1 cellular context compared by ENCODE assay signal in the genomic region with DNA sequence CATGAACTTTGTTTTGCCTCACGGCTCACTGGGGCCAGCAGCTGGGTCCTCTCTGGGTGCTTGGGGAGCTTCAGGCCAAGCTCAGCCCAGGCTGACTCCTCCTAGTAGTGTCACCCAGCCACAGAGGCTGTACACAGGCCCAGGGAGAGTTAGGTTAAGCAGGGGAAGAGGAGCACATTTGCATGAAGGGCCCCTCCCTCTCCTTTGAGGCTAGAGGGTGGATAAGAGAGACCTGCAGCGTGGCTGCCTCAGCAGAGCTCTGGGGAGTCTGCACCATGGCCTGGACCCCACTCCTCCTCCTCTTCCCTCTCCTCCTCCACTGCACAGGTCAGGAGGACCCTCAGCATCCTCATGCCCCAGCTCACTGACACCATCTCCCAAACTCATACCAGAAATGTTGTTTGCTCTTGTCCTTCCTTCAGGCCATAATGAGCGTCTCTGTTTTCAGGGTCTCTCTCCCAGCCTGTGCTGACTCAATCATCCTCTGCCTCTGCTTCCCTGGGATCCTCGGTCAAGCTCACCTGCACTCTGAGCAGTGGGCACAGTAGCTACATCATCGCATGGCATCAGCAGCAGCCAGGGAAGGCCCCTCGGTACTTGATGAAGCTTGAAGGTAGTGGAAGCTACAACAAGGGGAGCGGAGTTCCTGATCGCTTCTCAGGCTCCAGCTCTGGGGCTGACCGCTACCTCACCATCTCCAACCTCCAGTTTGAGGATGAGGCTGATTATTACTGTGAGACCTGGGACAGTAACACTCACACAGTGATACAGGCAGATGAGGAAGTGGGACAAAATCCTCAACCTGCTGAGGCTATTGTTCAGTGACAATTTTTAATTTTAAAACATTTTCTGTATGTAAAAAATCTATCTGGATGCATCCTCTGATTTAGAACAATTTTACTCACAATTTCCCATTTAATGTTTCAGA.
A peak's percentile ranks its signal among the peaks of the same experiment; 100 is the strongest.
TF ChIP-seq lines count a peak whose summit lies in the region.

No MANE protein-coding gene starts in this region.

TF ChIP-seq in GM12878, 131 proteins besides CTCF, POLR2A, EP300 and RAD21 (continued from another document):
- TF ChIP-seq TBL1XR1 (IDR thresholded peaks at IDR 0.05; ENCODE audit: low read depth, low read length) (no peak), MXI1 (IDR thresholded peaks at IDR 0.05; ENCODE audit: low read depth, low read length) (0 out of 2 replicates have a peak, but pooled peaks have one; percentile 7), SPI1 (IDR thresholded peaks at IDR 0.05; ENCODE audit: borderline replicate concordance, insufficient read depth, low read depth, low read length) (peak; percentile 77; the same call in 1 of the 2 replicates), LARP7 (IDR thresholded peaks at IDR 0.05) (no peak), TCF12 (IDR thresholded peaks at IDR 0.05; ENCODE audit: low read depth, low read length) (peak; percentile 8; the same call in 1 of the 2 replicates), POLR2AphosphoS5 (IDR thresholded peaks at IDR 0.05; ENCODE audit: low read length) (peak; percentile 81), BRCA1 (IDR thresholded peaks at IDR 0.05; ENCODE audit: low read depth, low read length) (no peak), DPF2 (IDR thresholded peaks at IDR 0.05) (0 out of 2 replicates have a peak, but pooled peaks have one; percentile 33), STAT1 (conservative IDR thresholded peaks at IDR 0.05) (no peak), ASH2L (IDR thresholded peaks at IDR 0.05; ENCODE audit: borderline replicate concordance, low read depth) (no peak), POU2F2 (IDR thresholded peaks at IDR 0.05; ENCODE audit: borderline replicate concordance, low read depth, low read length) (peak; percentile 95; the same call in 2 of the 3 replicates), BMI1 (IDR thresholded peaks at IDR 0.05; ENCODE audit: borderline replicate concordance) (no peak)
- TF ChIP-seq, protein P1, sequence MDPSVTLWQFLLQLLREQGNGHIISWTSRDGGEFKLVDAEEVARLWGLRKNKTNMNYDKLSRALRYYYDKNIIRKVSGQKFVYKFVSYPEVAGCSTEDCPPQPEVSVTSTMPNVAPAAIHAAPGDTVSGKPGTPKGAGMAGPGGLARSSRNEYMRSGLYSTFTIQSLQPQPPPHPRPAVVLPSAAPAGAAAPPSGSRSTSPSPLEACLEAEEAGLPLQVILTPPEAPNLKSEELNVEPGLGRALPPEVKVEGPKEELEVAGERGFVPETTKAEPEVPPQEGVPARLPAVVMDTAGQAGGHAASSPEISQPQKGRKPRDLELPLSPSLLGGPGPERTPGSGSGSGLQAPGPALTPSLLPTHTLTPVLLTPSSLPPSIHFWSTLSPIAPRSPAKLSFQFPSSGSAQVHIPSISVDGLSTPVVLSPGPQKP (IDR thresholded peaks at IDR 0.05; ENCODE audit: low read depth, low read length), result no peak
- TF ChIP-seq, protein P2, sequence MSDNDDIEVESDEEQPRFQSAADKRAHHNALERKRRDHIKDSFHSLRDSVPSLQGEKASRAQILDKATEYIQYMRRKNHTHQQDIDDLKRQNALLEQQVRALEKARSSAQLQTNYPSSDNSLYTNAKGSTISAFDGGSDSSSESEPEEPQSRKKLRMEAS (IDR thresholded peaks at IDR 0.05; ENCODE audit: low read depth, low read length), result no peak
